ENCODE assay signal across 1 cellular context in the genomic region with DNA sequence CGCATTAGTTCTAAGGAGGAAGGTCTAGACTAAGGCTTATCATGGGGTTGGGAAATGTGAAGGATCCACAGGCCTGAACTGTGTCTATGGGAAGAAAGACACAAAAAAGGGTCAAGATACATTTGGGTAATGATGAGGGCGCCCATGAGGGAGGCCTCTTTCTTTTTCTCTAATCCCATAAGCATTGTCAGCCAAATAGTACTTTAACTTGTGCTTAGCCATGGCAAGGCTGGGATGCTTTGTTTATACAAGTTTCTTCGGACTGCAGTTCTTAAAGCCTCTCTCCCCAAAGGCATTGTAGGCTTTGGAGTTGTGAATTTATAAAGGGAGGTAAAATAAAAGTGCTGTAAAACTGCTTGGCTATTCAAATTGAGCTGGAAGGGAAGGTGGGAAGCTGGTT.
TF ChIP-seq lines count a peak whose summit lies in the region.

No MANE protein-coding gene starts in this region.

TF ChIP-seq in H1, 55 proteins besides CTCF, POLR2A, EP300 and RAD21:
- no peak for TF ChIP-seq NRF1 (IDR thresholded peaks at IDR 0.05; ENCODE audit: low read depth, low read length)
- TF ChIP-seq, protein P1, sequence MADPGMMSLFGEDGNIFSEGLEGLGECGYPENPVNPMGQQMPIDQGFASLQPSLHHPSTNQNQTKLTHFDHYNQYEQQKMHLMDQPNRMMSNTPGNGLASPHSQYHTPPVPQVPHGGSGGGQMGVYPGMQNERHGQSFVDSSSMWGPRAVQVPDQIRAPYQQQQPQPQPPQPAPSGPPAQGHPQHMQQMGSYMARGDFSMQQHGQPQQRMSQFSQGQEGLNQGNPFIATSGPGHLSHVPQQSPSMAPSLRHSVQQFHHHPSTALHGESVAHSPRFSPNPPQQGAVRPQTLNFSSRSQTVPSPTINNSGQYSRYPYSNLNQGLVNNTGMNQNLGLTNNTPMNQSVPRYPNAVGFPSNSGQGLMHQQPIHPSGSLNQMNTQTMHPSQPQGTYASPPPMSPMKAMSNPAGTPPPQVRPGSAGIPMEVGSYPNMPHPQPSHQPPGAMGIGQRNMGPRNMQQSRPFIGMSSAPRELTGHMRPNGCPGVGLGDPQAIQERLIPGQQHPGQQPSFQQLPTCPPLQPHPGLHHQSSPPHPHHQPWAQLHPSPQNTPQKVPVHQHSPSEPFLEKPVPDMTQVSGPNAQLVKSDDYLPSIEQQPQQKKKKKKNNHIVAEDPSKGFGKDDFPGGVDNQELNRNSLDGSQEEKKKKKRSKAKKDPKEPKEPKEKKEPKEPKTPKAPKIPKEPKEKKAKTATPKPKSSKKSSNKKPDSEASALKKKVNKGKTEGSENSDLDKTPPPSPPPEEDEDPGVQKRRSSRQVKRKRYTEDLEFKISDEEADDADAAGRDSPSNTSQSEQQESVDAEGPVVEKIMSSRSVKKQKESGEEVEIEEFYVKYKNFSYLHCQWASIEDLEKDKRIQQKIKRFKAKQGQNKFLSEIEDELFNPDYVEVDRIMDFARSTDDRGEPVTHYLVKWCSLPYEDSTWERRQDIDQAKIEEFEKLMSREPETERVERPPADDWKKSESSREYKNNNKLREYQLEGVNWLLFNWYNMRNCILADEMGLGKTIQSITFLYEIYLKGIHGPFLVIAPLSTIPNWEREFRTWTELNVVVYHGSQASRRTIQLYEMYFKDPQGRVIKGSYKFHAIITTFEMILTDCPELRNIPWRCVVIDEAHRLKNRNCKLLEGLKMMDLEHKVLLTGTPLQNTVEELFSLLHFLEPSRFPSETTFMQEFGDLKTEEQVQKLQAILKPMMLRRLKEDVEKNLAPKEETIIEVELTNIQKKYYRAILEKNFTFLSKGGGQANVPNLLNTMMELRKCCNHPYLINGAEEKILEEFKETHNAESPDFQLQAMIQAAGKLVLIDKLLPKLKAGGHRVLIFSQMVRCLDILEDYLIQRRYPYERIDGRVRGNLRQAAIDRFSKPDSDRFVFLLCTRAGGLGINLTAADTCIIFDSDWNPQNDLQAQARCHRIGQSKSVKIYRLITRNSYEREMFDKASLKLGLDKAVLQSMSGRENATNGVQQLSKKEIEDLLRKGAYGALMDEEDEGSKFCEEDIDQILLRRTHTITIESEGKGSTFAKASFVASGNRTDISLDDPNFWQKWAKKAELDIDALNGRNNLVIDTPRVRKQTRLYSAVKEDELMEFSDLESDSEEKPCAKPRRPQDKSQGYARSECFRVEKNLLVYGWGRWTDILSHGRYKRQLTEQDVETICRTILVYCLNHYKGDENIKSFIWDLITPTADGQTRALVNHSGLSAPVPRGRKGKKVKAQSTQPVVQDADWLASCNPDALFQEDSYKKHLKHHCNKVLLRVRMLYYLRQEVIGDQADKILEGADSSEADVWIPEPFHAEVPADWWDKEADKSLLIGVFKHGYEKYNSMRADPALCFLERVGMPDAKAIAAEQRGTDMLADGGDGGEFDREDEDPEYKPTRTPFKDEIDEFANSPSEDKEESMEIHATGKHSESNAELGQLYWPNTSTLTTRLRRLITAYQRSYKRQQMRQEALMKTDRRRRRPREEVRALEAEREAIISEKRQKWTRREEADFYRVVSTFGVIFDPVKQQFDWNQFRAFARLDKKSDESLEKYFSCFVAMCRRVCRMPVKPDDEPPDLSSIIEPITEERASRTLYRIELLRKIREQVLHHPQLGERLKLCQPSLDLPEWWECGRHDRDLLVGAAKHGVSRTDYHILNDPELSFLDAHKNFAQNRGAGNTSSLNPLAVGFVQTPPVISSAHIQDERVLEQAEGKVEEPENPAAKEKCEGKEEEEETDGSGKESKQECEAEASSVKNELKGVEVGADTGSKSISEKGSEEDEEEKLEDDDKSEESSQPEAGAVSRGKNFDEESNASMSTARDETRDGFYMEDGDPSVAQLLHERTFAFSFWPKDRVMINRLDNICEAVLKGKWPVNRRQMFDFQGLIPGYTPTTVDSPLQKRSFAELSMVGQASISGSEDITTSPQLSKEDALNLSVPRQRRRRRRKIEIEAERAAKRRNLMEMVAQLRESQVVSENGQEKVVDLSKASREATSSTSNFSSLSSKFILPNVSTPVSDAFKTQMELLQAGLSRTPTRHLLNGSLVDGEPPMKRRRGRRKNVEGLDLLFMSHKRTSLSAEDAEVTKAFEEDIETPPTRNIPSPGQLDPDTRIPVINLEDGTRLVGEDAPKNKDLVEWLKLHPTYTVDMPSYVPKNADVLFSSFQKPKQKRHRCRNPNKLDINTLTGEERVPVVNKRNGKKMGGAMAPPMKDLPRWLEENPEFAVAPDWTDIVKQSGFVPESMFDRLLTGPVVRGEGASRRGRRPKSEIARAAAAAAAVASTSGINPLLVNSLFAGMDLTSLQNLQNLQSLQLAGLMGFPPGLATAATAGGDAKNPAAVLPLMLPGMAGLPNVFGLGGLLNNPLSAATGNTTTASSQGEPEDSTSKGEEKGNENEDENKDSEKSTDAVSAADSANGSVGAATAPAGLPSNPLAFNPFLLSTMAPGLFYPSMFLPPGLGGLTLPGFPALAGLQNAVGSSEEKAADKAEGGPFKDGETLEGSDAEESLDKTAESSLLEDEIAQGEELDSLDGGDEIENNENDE (IDR thresholded peaks at IDR 0.05; ENCODE audit: insufficient replicate concordance, low read length) = peak; percentile 34
- TF ChIP-seq FOSL1 (IDR thresholded peaks at IDR 0.05; ENCODE audit: insufficient read depth, low read depth, low read length) = no peak
TF ChIP-seq in H1: peak in this region for 1.
